22 cellular contexts compared by ENCODE assay signal in genomic region chr5:1011741-1012315, GRCh38. TPM values are rescaled to one million over a fixed set of nuclear protein-coding genes. Genes with fewer than 3 reads are reported as not detected.
DNase-seq lines count a peak whose midpoint lies in the region; ATAC-seq and TF ChIP-seq lines count a peak whose summit lies in the region.
"Had no signal": no experiment of that assay in that cellular context is flagged by ENCODE, and none has a peak within 500 bp of the region (broad histone marks: within the 10 kb centered on the region; RNA-seq: fewer than 3 reads in every experiment).

No MANE protein-coding gene starts in this region.

- H3K4me1 Mint-ChIP-seq in mesothelial cell of epicardium (peaks cover 30% of the 10 kb centered on the region), type B pancreatic cell (ENCODE audit: unreplicated experiment) (peaks cover 28% of the 10 kb centered on the region)

- no peak for ATAC-seq in Right ventricle myocardium superior (ENCODE audit: poor library complexity)
- ATAC-seq in Right ventricle myocardium inferior, result no peak
- no peak for ATAC-seq in GM21447 (IDR thresholded peaks at IDR 0.05; ENCODE audit: unreplicated experiment)
- ATAC-seq in GM18502 (IDR thresholded peaks at IDR 0.05; ENCODE audit: poor library complexity, unreplicated experiment), result no peak
- ATAC-seq: stimulated activated naive CD8-positive, alpha-beta T cell treated with anti-CD3 and anti-CD28 coated beads, Interleukin-15, Interleukin-2, amounts not matched to agents 100 U/mL and 50 U/mL, for 24 hours had no signal

- TF ChIP-seq CTCF in WERI-Rb-1 (IDR thresholded peaks at IDR 0.05; ENCODE audit: low read depth, low read length) (no peak), mesothelial cell of epicardium (IDR thresholded peaks at IDR 0.05; ENCODE audit: unreplicated experiment) (no peak), type B pancreatic cell (conservative IDR thresholded peaks at IDR 0.05) (no peak)

- intact Hi-C loops in Right ventricle myocardium superior (cut with DNase I) (no loop called here), Right ventricle myocardium inferior (cut with DNase I) (no loop called here)

- H3K27ac Mint-ChIP-seq in mesothelial cell of epicardium (no peak overlapping the region), type B pancreatic cell (no peak overlapping the region)
- H3K27ac Mint-ChIP-seq: activated T-helper 1 cell treated with anti-CD3 and anti-CD28 coated beads, Interleukin-12 subunit alpha, Interleukin-12 subunit beta, Interleukin-2, Interleukin-4 antibody, amounts not matched to agents 30 ng/mL and 10 ng/mL and 1 ng/mL, durations not matched to agents 14 hours and 24 hours and 36 hours; CD8-positive, alpha-beta memory T cell; GM23338; naive B cell; progenitor cell of endocrine pancreas had no signal

- H3K9me3 Mint-ChIP-seq in mesothelial cell of epicardium, result no peaks in the 10 kb centered on the region
- no peaks in the 10 kb centered on the region for H3K9me3 Mint-ChIP-seq in type B pancreatic cell
- H3K9me3 Mint-ChIP-seq: activated T-helper 1 cell treated with anti-CD3 and anti-CD28 coated beads, Interleukin-12 subunit alpha, Interleukin-12 subunit beta, Interleukin-2, Interleukin-4 antibody, amounts not matched to agents 30 ng/mL and 10 ng/mL and 1 ng/mL, durations not matched to agents 14 hours and 24 hours and 36 hours; CD8-positive, alpha-beta memory T cell; GM23338 had no signal

- H3K27me3 Mint-ChIP-seq in mesothelial cell of epicardium (ENCODE audit: low read depth) (peaks cover 58% of the 10 kb centered on the region), type B pancreatic cell (peaks cover 25% of the 10 kb centered on the region)

- no peak overlapping the region for H3K27ac ChIP-seq in WERI-Rb-1
- H3K27ac ChIP-seq: dorsolateral prefrontal cortex, epithelial cell of prostate, hepatocyte, skin epidermis, tibial nerve had no signal

- H3K4me3 Mint-ChIP-seq in mesothelial cell of epicardium (peak overlapping the region; percentile 74), type B pancreatic cell (peak overlapping the region; percentile 82)
- H3K4me3 Mint-ChIP-seq: activated T-helper 1 cell treated with anti-CD3 and anti-CD28 coated beads, Interleukin-12 subunit alpha, Interleukin-12 subunit beta, Interleukin-2, Interleukin-4 antibody, amounts not matched to agents 30 ng/mL and 10 ng/mL and 1 ng/mL, durations not matched to agents 14 hours and 24 hours and 36 hours had no signal

- peaks cover 3% of the 10 kb centered on the region; the same call in 1 of the 2 replicates for H3K36me3 ChIP-seq in WERI-Rb-1
- H3K36me3 ChIP-seq: tibial nerve had no signal

- H3K9me3 ChIP-seq in WERI-Rb-1 (ENCODE audit: severe bottlenecking), result no peaks in the 10 kb centered on the region
- H3K9me3 ChIP-seq: tibial nerve had no signal

- H3K4me3 ChIP-seq in WERI-Rb-1 (ENCODE audit: low read depth, low read length), result no peak overlapping the region
- H3K4me3 ChIP-seq: dorsolateral prefrontal cortex, GM23338, hepatocyte, tibial nerve had no signal

- H3K36me3 Mint-ChIP-seq in mesothelial cell of epicardium, result no peaks in the 10 kb centered on the region
- no peaks in the 10 kb centered on the region for H3K36me3 Mint-ChIP-seq in type B pancreatic cell
- H3K36me3 Mint-ChIP-seq: CD8-positive, alpha-beta memory T cell had no signal

- peaks cover 11% of the 10 kb centered on the region for H3K27me3 ChIP-seq in WERI-Rb-1 (ENCODE audit: insufficient read depth, low read depth, severe bottlenecking)

- DNase-seq in Right ventricle myocardium superior (peak; percentile 38), Right ventricle myocardium inferior (ENCODE audit: missing footprints) (no peak), WERI-Rb-1 (peak; percentile 11), mesothelial cell of epicardium (ENCODE audit: low spot score in 2 of 2, unreplicated experiment in 2 of 2) (peak in 1 of 2 experiments; percentile 14), type B pancreatic cell (ENCODE audit: extremely low spot score, unreplicated experiment) (no peak), NCI-H446 treated with DMSO at 0.1 percent for 48 hours (lab: John Stamatoyannopoulos, UW) (no peak)
- DNase-seq: KG1, mammary epithelial cell, NCI-H1048 had no signal

RNA-seq across cellular contexts. Expression of gene NKD2, which starts 3.2 kb away (rescaled TPM):
- total RNA-seq in Right ventricle myocardium superior, result 2.8 TPM
- 4.4 TPM for total RNA-seq in Right ventricle myocardium inferior
- 52.8 to 65.1 TPM (median 63.4 TPM) in 3 replicates for total RNA-seq in mesothelial cell of epicardium
- 23.3 and 24.3 TPM in 2 replicates for total RNA-seq in type B pancreatic cell (ENCODE audit: low replicate concordance)

Comparison
In these comparisons a context has a peak if more than half of its experiments do, and no peak if none do; other contexts are left out.
1. DNase-seq: peak in Right ventricle myocardium superior (single experiment) and WERI-Rb-1 (single experiment); none in Right ventricle myocardium inferior (single experiment), type B pancreatic cell (single experiment) and NCI-H446 treated with DMSO at 0.1 percent for 48 hours (single experiment).